ENCODE assay signal across 13 cellular contexts in genomic region chr12:130832561-130833209, GRCh38. TPM values are rescaled to one million over a fixed set of nuclear protein-coding genes. Genes with fewer than 3 reads are reported as not detected.
DNase-seq lines count a peak whose midpoint lies in the region; TF ChIP-seq lines count a peak whose summit lies in the region.
"Had no signal": no experiment of that assay in that cellular context is flagged by ENCODE, and none has a peak within 500 bp of the region (broad histone marks: within the 10 kb centered on the region; RNA-seq: fewer than 3 reads in every experiment).

No MANE protein-coding gene starts in this region.

- DNase-seq in GM04504 (ENCODE audit: low read depth), result peak; percentile 58
- peak; percentile 18 for DNase-seq in RWPE1 (ENCODE audit: low spot score)
- DNase-seq in globus pallidus (ENCODE audit: low spot score), result peak; percentile 62
- peak; percentile 16 for DNase-seq in retinal pigment epithelial cell (ENCODE audit: low read depth)
- no peak for DNase-seq in stimulated activated CD4-positive, alpha-beta T cell treated with anti-CD3 and anti-CD28 coated beads, Interleukin-1b, Interleukin-23, amount 100 ng/mL, for 48 hours
- DNase-seq in SK-N-DZ (ENCODE audit: low spot score), result no peak
- DNase-seq in activated CD4-positive, alpha-beta T cell treated with anti-CD3 and anti-CD28 coated beads, Interleukin-2, amount 10 ng/mL, durations not matched to agents 24 days and 14 days, result no peak
- DNase-seq in stimulated activated CD4-positive, alpha-beta T cell treated with anti-CD3 and anti-CD28 coated beads, Interleukin-4, amount 100 ng/mL, for 24 hours, result no peak
- DNase-seq: activated CD8-positive, alpha-beta memory T cell treated with anti-CD3 and anti-CD28 coated beads for 24 hours; effector CD4-positive, alpha-beta T cell; NCI-H748 treated with DMSO at 0.1 percent for 48 hours; stimulated activated naive CD4-positive, alpha-beta T cell treated with Interleukin-2 at 50 U/mL for 16 hours had no signal

- H3K27ac Mint-ChIP-seq in activated CD4-positive, alpha-beta T cell treated with anti-CD3 and anti-CD28 coated beads, Interleukin-2, amount 10 ng/mL, durations not matched to agents 24 days and 14 days, result no peak overlapping the region
- H3K27ac Mint-ChIP-seq: natural killer cell treated with Interleukin-12 subunit alpha and Interleukin-12 subunit beta and Interleukin-15 and Interleukin-18, amount 100 ng/mL, for 72 hours had no signal

- no peaks in the 10 kb centered on the region for H3K27me3 Mint-ChIP-seq in activated CD4-positive, alpha-beta T cell treated with anti-CD3 and anti-CD28 coated beads, Interleukin-2, amount 10 ng/mL, durations not matched to agents 24 days and 14 days
- H3K27me3 Mint-ChIP-seq: natural killer cell treated with Interleukin-12 subunit alpha and Interleukin-12 subunit beta and Interleukin-15 and Interleukin-18, amount 100 ng/mL, for 72 hours had no signal

- no peak overlapping the region for H3K4me3 Mint-ChIP-seq in activated CD4-positive, alpha-beta T cell treated with anti-CD3 and anti-CD28 coated beads, Interleukin-2, amount 10 ng/mL, durations not matched to agents 24 days and 14 days
- H3K4me3 Mint-ChIP-seq: natural killer cell treated with Interleukin-12 subunit alpha and Interleukin-12 subunit beta and Interleukin-15 and Interleukin-18, amount 100 ng/mL, for 72 hours had no signal

- POLR2A ChIA-PET in RWPE1 (lab: Yijun Ruan, JAX; ENCODE audit: low non-redundant PET), result no interaction called here

- H3K4me3 ChIP-seq in retinal pigment epithelial cell (ENCODE audit: low read length), result no peak overlapping the region

- peak overlapping the region; percentile 55 for H3K27ac ChIP-seq in RWPE1

- no peak for TF ChIP-seq CTCF in RWPE1 (conservative IDR thresholded peaks at IDR 0.05; ENCODE audit: low read depth)
- no peak for TF ChIP-seq CTCF in retinal pigment epithelial cell (conservative IDR thresholded peaks at IDR 0.05; ENCODE audit: low read depth, low read length)

- H3K9me3 Mint-ChIP-seq in activated CD4-positive, alpha-beta T cell treated with anti-CD3 and anti-CD28 coated beads, Interleukin-2, amount 10 ng/mL, durations not matched to agents 24 days and 14 days, result no peaks in the 10 kb centered on the region
- H3K9me3 Mint-ChIP-seq: natural killer cell treated with Interleukin-12 subunit alpha and Interleukin-12 subunit beta and Interleukin-15 and Interleukin-18, amount 100 ng/mL, for 72 hours had no signal

- intact Hi-C loops in activated CD4-positive, alpha-beta T cell treated with anti-CD3 and anti-CD28 coated beads, Interleukin-2, amount 10 ng/mL, durations not matched to agents 24 days and 14 days (cut with micrococcal nuclease), result no loop called here

- H3K36me3 Mint-ChIP-seq in activated CD4-positive, alpha-beta T cell treated with anti-CD3 and anti-CD28 coated beads, Interleukin-2, amount 10 ng/mL, durations not matched to agents 24 days and 14 days (ENCODE audit: low read depth), result peaks cover 4% of the 10 kb centered on the region
- H3K36me3 Mint-ChIP-seq: natural killer cell treated with Interleukin-12 subunit alpha and Interleukin-12 subunit beta and Interleukin-15 and Interleukin-18, amount 100 ng/mL, for 72 hours had no signal

- H3K4me1 Mint-ChIP-seq in activated CD4-positive, alpha-beta T cell treated with anti-CD3 and anti-CD28 coated beads, Interleukin-2, amount 10 ng/mL, durations not matched to agents 24 days and 14 days, result peaks cover 19% of the 10 kb centered on the region

- CTCF ChIA-PET in RWPE1 (lab: Yijun Ruan, JAX), result interaction anchor here (0.6 to 0.7 kb wide), 3 partner anchors 50 to 73 kb away, joined by 3 to 5 read pairs (median 3); no protein-coding TSS in a partner anchor

RNA-seq across cellular contexts. Expression of gene STX2, which starts 6.4 kb away (rescaled TPM):
- 78.2 and 78.7 TPM in 2 replicates for polyA plus RNA-seq in SK-N-DZ (2014; cell fraction: cytosol; rRNA removed)
- 67.2 and 74.2 TPM in 2 replicates for polyA plus RNA-seq in SK-N-DZ (2014; cell fraction: nucleus; rRNA removed)
- 18.2 and 19.2 TPM in 2 replicates for total RNA-seq in activated CD4-positive, alpha-beta T cell treated with anti-CD3 and anti-CD28 coated beads, Interleukin-2, amount 10 ng/mL, durations not matched to agents 24 days and 14 days

RNA-seq across cellular contexts. Expression of gene RAN, which starts 39.2 kb away (rescaled TPM):
- 1,045 and 1,149 TPM in 2 replicates for polyA plus RNA-seq in SK-N-DZ (2014; cell fraction: cytosol; rRNA removed)
- 1,004 and 1,032 TPM in 2 replicates for polyA plus RNA-seq in SK-N-DZ (2014; cell fraction: nucleus; rRNA removed)
- 2,022 and 2,040 TPM in 2 replicates for total RNA-seq in activated CD4-positive, alpha-beta T cell treated with anti-CD3 and anti-CD28 coated beads, Interleukin-2, amount 10 ng/mL, durations not matched to agents 24 days and 14 days

Comparison
In these comparisons a context has a peak if more than half of its experiments do, and no peak if none do; other contexts are left out.
1. DNase-seq: peak in GM04504 (single experiment), RWPE1 (single experiment), globus pallidus (single experiment) and retinal pigment epithelial cell (single experiment); none in stimulated activated CD4-positive, alpha-beta T cell treated with anti-CD3 and anti-CD28 coated beads, Interleukin-1b, Interleukin-23, amount 100 ng/mL, for 48 hours (single experiment), SK-N-DZ (single experiment), activated CD4-positive, alpha-beta T cell treated with anti-CD3 and anti-CD28 coated beads, Interleukin-2, amount 10 ng/mL, durations not matched to agents 24 days and 14 days (single experiment) and stimulated activated CD4-positive, alpha-beta T cell treated with anti-CD3 and anti-CD28 coated beads, Interleukin-4, amount 100 ng/mL, for 24 hours (single experiment).